1 cellular context compared by ENCODE assay signal in the genomic region with DNA sequence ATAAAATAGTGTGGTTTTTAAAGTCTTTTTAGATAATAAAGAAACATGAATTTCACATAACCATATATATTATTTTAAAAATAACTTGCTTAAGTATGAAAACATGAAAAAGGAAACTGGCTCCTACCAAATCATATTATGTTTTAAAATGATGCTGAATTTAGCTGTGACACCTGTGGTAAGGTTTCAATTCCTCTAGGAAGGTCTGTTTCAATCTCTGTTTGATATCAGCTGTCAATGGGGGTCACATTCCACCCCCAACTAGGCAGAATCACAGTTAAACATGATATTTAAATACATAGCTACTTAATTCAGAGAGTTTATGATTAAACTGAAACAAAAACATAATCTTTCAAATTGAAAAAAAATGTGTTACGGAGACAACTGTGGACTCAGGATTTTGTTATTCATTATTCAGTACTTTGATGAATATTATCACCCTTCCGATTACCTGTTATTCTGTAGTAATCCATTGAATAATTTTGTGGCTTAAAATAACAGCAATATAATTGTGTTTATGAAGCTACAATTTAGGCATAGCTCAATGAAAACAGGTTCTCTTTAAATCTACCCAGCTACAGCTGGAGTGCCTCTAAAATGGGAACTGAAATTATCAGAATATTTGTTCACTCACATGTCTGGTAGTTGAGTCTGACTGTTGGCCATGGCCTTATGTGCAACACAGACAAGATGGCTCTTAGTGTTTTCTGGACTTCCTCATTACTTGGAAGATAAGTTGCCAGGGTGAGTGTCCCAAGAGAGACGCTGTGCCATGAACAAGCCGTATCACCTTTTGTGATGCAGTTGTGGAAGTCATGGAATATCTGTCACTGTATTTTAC.
TF ChIP-seq lines count a peak whose summit lies in the region.

No MANE protein-coding gene starts in this region.

TF ChIP-seq in WTC11, 78 proteins besides CTCF, POLR2A, EP300 and RAD21 (continued from another document):
- TF ChIP-seq, protein P1, sequence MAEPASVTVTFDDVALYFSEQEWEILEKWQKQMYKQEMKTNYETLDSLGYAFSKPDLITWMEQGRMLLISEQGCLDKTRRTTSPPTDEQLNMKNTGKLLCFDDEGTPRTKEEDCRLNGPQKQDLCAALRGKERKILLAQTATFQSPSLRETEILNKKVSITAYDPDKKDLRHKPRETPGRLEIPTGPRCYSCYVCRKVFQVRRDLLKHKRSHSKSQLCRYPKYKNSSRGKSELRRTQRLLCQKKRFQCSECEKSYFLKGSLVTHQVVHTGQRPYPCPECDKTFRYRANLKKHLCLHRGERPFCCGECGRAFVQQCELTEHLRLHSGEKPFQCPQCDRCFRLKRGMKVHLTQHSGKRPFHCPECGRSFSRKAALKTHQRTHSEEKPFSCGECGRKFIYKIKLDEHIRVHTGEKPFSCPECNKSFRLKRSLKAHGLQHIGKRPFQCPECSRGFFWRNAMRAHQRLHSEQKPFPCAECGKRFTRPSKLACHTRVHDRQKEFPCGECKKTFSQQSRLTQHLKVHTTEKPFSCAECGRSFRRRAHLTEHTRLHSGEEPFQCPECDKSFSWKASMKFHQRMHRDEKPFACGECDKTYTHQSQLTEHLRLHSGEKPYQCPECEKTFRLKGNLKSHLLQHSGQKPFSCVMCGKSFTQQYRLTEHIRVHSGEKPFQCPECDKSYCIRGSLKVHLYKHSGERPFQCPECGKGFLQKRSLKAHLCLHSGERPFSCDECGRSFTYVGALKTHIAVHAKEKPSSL (CRISPR knock-in tag; conservative IDR thresholded peaks at IDR 0.05) = no peak
TF ChIP-seq in WTC11: peak in this region for 0.
